Comparison of ENCODE assay signal across 9 cellular contexts in the genomic region with DNA sequence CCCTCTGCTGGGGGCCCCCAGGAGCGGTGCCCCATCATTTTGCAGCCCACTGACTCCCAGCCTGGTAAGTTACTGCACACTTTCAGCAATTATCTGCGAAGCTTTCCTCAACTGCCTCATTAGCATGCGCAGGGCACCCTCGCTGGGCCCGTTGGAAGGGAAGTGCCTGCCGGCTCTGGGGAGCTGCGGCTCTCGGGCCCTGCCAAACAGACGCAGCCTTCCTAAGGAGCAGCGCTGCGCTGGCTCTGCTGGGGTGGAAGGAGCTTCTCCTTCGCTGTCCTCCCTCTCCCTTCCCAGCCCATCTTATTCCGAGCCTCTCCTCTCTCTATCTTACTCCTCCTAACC.
DNase-seq lines count a peak whose midpoint lies in the region; FAIRE-seq and TF ChIP-seq lines count a peak whose summit lies in the region.
"Had no signal": no experiment of that assay in that cellular context is flagged by ENCODE, and none has a peak within 500 bp of the region (broad histone marks: within the 10 kb centered on the region; RNA-seq: fewer than 3 reads in every experiment).

No MANE protein-coding gene starts in this region.

- H3K36me3 ChIP-seq in bronchial epithelial cell (ENCODE audit: control insufficient read depth, insufficient read depth, low read length) (no peaks in the 10 kb centered on the region), kidney epithelial cell (ENCODE audit: control insufficient read depth, insufficient read depth, low read length) (no peaks in the 10 kb centered on the region), prostate gland (no peaks in the 10 kb centered on the region)

- H3K4me1 Mint-ChIP-seq in activated CD4-positive, alpha-beta memory T cell treated with anti-CD3 and anti-CD28 coated beads for 36 hours (ENCODE audit: low read depth), result peaks cover 9% of the 10 kb centered on the region
- H3K4me1 Mint-ChIP-seq in activated CD4-positive, alpha-beta memory T cell treated with anti-CD3 and anti-CD28 coated beads, Interleukin-2, amount 10 ng/mL, durations not matched to agents 7 days and 5 days, result no peaks in the 10 kb centered on the region
- peaks cover 10% of the 10 kb centered on the region for H3K4me1 Mint-ChIP-seq in stimulated activated naive CD8-positive, alpha-beta T cell treated with anti-CD3 and anti-CD28 coated beads, Interleukin-15, Interleukin-2, amounts not matched to agents 100 ng/mL and 50 ng/mL, for 24 hours (ENCODE audit: low read depth)

- H3K9me3 Mint-ChIP-seq in activated CD4-positive, alpha-beta memory T cell treated with anti-CD3 and anti-CD28 coated beads for 36 hours, result no peaks in the 10 kb centered on the region
- no peaks in the 10 kb centered on the region for H3K9me3 Mint-ChIP-seq in activated CD4-positive, alpha-beta memory T cell treated with anti-CD3 and anti-CD28 coated beads, Interleukin-2, amount 10 ng/mL, durations not matched to agents 7 days and 5 days
- no peaks in the 10 kb centered on the region for H3K9me3 Mint-ChIP-seq in stimulated activated naive CD8-positive, alpha-beta T cell treated with anti-CD3 and anti-CD28 coated beads, Interleukin-15, Interleukin-2, amounts not matched to agents 100 ng/mL and 50 ng/mL, for 24 hours
- H3K9me3 Mint-ChIP-seq: T-cell had no signal

- no peak for TF ChIP-seq POLR2A in prostate gland (IDR thresholded peaks at IDR 0.05)

- H3K27ac ChIP-seq in prostate gland, result no peak overlapping the region

- H3K4me3 Mint-ChIP-seq in activated CD4-positive, alpha-beta memory T cell treated with anti-CD3 and anti-CD28 coated beads for 36 hours, result peak overlapping the region; percentile 23
- no peak overlapping the region for H3K4me3 Mint-ChIP-seq in activated CD4-positive, alpha-beta memory T cell treated with anti-CD3 and anti-CD28 coated beads, Interleukin-2, amount 10 ng/mL, durations not matched to agents 7 days and 5 days
- peak overlapping the region; percentile 52 for H3K4me3 Mint-ChIP-seq in stimulated activated naive CD8-positive, alpha-beta T cell treated with anti-CD3 and anti-CD28 coated beads, Interleukin-15, Interleukin-2, amounts not matched to agents 100 ng/mL and 50 ng/mL, for 24 hours

- H3K27ac Mint-ChIP-seq in activated CD4-positive, alpha-beta memory T cell treated with anti-CD3 and anti-CD28 coated beads for 36 hours, result no peak overlapping the region
- no peak overlapping the region for H3K27ac Mint-ChIP-seq in activated CD4-positive, alpha-beta memory T cell treated with anti-CD3 and anti-CD28 coated beads, Interleukin-2, amount 10 ng/mL, durations not matched to agents 7 days and 5 days
- no peak overlapping the region for H3K27ac Mint-ChIP-seq in stimulated activated naive CD8-positive, alpha-beta T cell treated with anti-CD3 and anti-CD28 coated beads, Interleukin-15, Interleukin-2, amounts not matched to agents 100 ng/mL and 50 ng/mL, for 24 hours
- H3K27ac Mint-ChIP-seq: T-cell had no signal

- peaks cover 54% of the 10 kb centered on the region for H3K27me3 Mint-ChIP-seq in activated CD4-positive, alpha-beta memory T cell treated with anti-CD3 and anti-CD28 coated beads for 36 hours
- peaks cover 47% of the 10 kb centered on the region for H3K27me3 Mint-ChIP-seq in activated CD4-positive, alpha-beta memory T cell treated with anti-CD3 and anti-CD28 coated beads, Interleukin-2, amount 10 ng/mL, durations not matched to agents 7 days and 5 days
- peaks cover 52% of the 10 kb centered on the region for H3K27me3 Mint-ChIP-seq in stimulated activated naive CD8-positive, alpha-beta T cell treated with anti-CD3 and anti-CD28 coated beads, Interleukin-15, Interleukin-2, amounts not matched to agents 100 ng/mL and 50 ng/mL, for 24 hours

- POLR2A ChIA-PET in activated CD4-positive, alpha-beta memory T cell treated with anti-CD3 and anti-CD28 coated beads for 36 hours (lab: Charles Lee), result interaction anchor here (0.7 kb wide), 1 partner anchor 253 kb away, joined by 3 read pairs; no protein-coding TSS in a partner anchor
- POLR2A ChIA-PET in activated CD4-positive, alpha-beta memory T cell treated with anti-CD3 and anti-CD28 coated beads, Interleukin-2, amount 10 ng/mL, durations not matched to agents 7 days and 5 days (lab: Charles Lee), result no interaction called here

- WGBS in prostate gland, result 3% methylated on average over 13 of the region's 13 CpGs

- H3K27me3 ChIP-seq in bronchial epithelial cell (ENCODE audit: control insufficient read depth, insufficient read depth, low read length), result peaks cover 11% of the 10 kb centered on the region
- H3K27me3 ChIP-seq in kidney epithelial cell (ENCODE audit: control insufficient read depth, insufficient read depth, low read length), result peaks cover 3% of the 10 kb centered on the region
- peaks cover 2% of the 10 kb centered on the region for H3K27me3 ChIP-seq in prostate gland (replicated peaks; ENCODE audit: insufficient read depth)

- CTCF ChIA-PET in activated CD4-positive, alpha-beta memory T cell treated with anti-CD3 and anti-CD28 coated beads for 36 hours (lab: Charles Lee), result no interaction called here
- CTCF ChIA-PET in activated CD4-positive, alpha-beta memory T cell treated with anti-CD3 and anti-CD28 coated beads, Interleukin-2, amount 10 ng/mL, durations not matched to agents 7 days and 5 days (lab: Charles Lee), result no interaction called here

- peak overlapping the region; percentile 6 for H3K4me3 ChIP-seq in bronchial epithelial cell (ENCODE audit: low read depth, low read length)
- peak overlapping the region; percentile 25 for H3K4me3 ChIP-seq in kidney epithelial cell (ENCODE audit: low read depth, low read length)
- no peak overlapping the region for H3K4me3 ChIP-seq in prostate gland

- intact Hi-C loops in activated CD4-positive, alpha-beta memory T cell treated with anti-CD3 and anti-CD28 coated beads for 36 hours (cut with micrococcal nuclease), result no loop called here
- intact Hi-C loops in prostate gland (cut with DNase I), result no loop called here

- DNase-seq in activated CD4-positive, alpha-beta memory T cell treated with anti-CD3 and anti-CD28 coated beads for 36 hours, result peak; percentile 24
- DNase-seq in activated CD4-positive, alpha-beta memory T cell treated with anti-CD3 and anti-CD28 coated beads, Interleukin-2, amount 10 ng/mL, durations not matched to agents 7 days and 5 days, result no peak
- DNase-seq in bronchial epithelial cell (ENCODE audit: low read depth) (peak; percentile 12), kidney epithelial cell (ENCODE audit: low read depth) (peak; percentile 9), D341Med (ENCODE audit: low spot score) (no peak), prostate gland (ENCODE audit: low spot score) (no peak), GM19240 (ENCODE audit: insufficient read length, low spot score) (no peak)

- H3K4me1 ChIP-seq in prostate gland (replicated peaks), result no peaks in the 10 kb centered on the region

- no peak for FAIRE-seq in bronchial epithelial cell (lab: Jason Lieb, UNC)

- no peaks in the 10 kb centered on the region for H3K36me3 Mint-ChIP-seq in activated CD4-positive, alpha-beta memory T cell treated with anti-CD3 and anti-CD28 coated beads for 36 hours
- H3K36me3 Mint-ChIP-seq in activated CD4-positive, alpha-beta memory T cell treated with anti-CD3 and anti-CD28 coated beads, Interleukin-2, amount 10 ng/mL, durations not matched to agents 7 days and 5 days (ENCODE audit: low read depth), result no peaks in the 10 kb centered on the region
- no peaks in the 10 kb centered on the region for H3K36me3 Mint-ChIP-seq in stimulated activated naive CD8-positive, alpha-beta T cell treated with anti-CD3 and anti-CD28 coated beads, Interleukin-15, Interleukin-2, amounts not matched to agents 100 ng/mL and 50 ng/mL, for 24 hours (ENCODE audit: low read depth)
- H3K36me3 Mint-ChIP-seq: T-cell had no signal

- TF ChIP-seq CTCF in bronchial epithelial cell (IDR thresholded peaks at IDR 0.05; ENCODE audit: insufficient read depth, low read length, severe bottlenecking) (no peak), kidney epithelial cell (IDR thresholded peaks at IDR 0.05; ENCODE audit: insufficient read depth, low read length, poor library complexity, severe bottlenecking) (no peak), prostate gland (IDR thresholded peaks at IDR 0.05) (no peak)

- H3K9me3 ChIP-seq in prostate gland, result no peaks in the 10 kb centered on the region

Comparison
In these comparisons a context has a peak if more than half of its experiments do, and no peak if none do; other contexts are left out.
1. DNase-seq: peak in activated CD4-positive, alpha-beta memory T cell treated with anti-CD3 and anti-CD28 coated beads for 36 hours (single experiment), bronchial epithelial cell (single experiment) and kidney epithelial cell (single experiment); none in activated CD4-positive, alpha-beta memory T cell treated with anti-CD3 and anti-CD28 coated beads, Interleukin-2, amount 10 ng/mL, durations not matched to agents 7 days and 5 days (single experiment), D341Med (single experiment), prostate gland (single experiment) and GM19240 (single experiment).
2. H3K4me3 ChIP-seq: peak in bronchial epithelial cell (single experiment) and kidney epithelial cell (single experiment); none in prostate gland (0 of 2).